14 cellular contexts compared by ENCODE assay signal in genomic region chr10:17038627-17039026, GRCh38.
A peak's percentile ranks its signal among the peaks of the same experiment; 100 is the strongest.
DNase-seq lines count a peak whose midpoint lies in the region; ATAC-seq and TF ChIP-seq lines count a peak whose summit lies in the region.
"Had no signal": no experiment of that assay in that cellular context is flagged by ENCODE, and none has a peak within 500 bp of the region (broad histone marks: within the 10 kb centered on the region; RNA-seq: fewer than 3 reads in every experiment).

No MANE protein-coding gene starts in this region.

- 4 to 5% methylated on average over 5 of the region's 5 CpGs for WGBS in GM23248 (ENCODE audit: low coverage in 1 of 2, low lambda C conversion rate in 2 of 2, missing lambda C conversion rate in 2 of 2), 2 experiments
- WGBS in lower leg skin, 2 donors = 46 to 53% methylated on average over 5 of the region's 5 CpGs

- intact Hi-C loops in lower leg skin (cut with DNase I; ENCODE audit: low total_unique reads) = no loop called here

- in situ Hi-C loops in GM23248 (cut with MboI) = no loop called here

- no peaks in the 10 kb centered on the region for H3K9me2 ChIP-seq in GM23248 (ENCODE audit: insufficient read depth)

- peak overlapping the region; percentile 63 for H2AFZ ChIP-seq in GM23248

- H3K27ac ChIP-seq in GM23248 (peak overlapping the region; percentile 77), thoracic aorta (no peak overlapping the region)

- peak; percentile 25 for ATAC-seq in thoracic aorta (ENCODE audit: insufficient number of reproducible peaks, low FRiP score, low read depth)
- no peak for ATAC-seq in GM19328 (IDR thresholded peaks at IDR 0.05; ENCODE audit: unreplicated experiment)
- no peak for ATAC-seq in HG03025 (IDR thresholded peaks at IDR 0.05; ENCODE audit: low FRiP score, unreplicated experiment)
- no peak for ATAC-seq in HG03354 (IDR thresholded peaks at IDR 0.05; ENCODE audit: poor library complexity, severe bottlenecking, unreplicated experiment)
- ATAC-seq: CD8-positive, alpha-beta T cell had no signal

- H3F3A ChIP-seq in GM23248 (ENCODE audit: insufficient read depth) = peaks cover 8% of the 10 kb centered on the region; the same call in 1 of the 2 replicates

- H3K79me2 ChIP-seq in GM23248 (ENCODE audit: insufficient read depth) = no peaks in the 10 kb centered on the region

- no peak overlapping the region for H3K27ac Mint-ChIP-seq in activated naive CD8-positive, alpha-beta T cell treated with anti-CD3 and anti-CD28 coated beads for 36 hours
- H3K27ac Mint-ChIP-seq: CD8-positive, alpha-beta T cell; mesothelial cell of epicardium had no signal

- peaks cover 2% of the 10 kb centered on the region for H3K9me3 Mint-ChIP-seq in activated naive CD8-positive, alpha-beta T cell treated with anti-CD3 and anti-CD28 coated beads for 36 hours
- H3K9me3 Mint-ChIP-seq: CD8-positive, alpha-beta T cell; mesothelial cell of epicardium had no signal

- no peaks in the 10 kb centered on the region for H3K9me3 ChIP-seq in GM23248 (ENCODE audit: low read depth)
- no peaks in the 10 kb centered on the region for H3K9me3 ChIP-seq in thoracic aorta

- H3K4me1 ChIP-seq in GM23248 (ENCODE audit: insufficient read depth) (peaks cover 7% of the 10 kb centered on the region), thoracic aorta (ENCODE audit: control insufficient read depth in 1 of 2, low read depth in 2 of 2) (peaks cover 0 to 9% of the 10 kb centered on the region in 2 donors)

- TF ChIP-seq POLR2A in lower leg skin (IDR thresholded peaks at IDR 0.05) = no peak

- H3K36me3 Mint-ChIP-seq in activated naive CD8-positive, alpha-beta T cell treated with anti-CD3 and anti-CD28 coated beads for 36 hours = peaks cover 24% of the 10 kb centered on the region
- H3K36me3 Mint-ChIP-seq: mesothelial cell of epicardium had no signal

- no peaks in the 10 kb centered on the region for H4K20me1 ChIP-seq in GM23248 (ENCODE audit: insufficient read depth)

- peaks cover 12% of the 10 kb centered on the region for H3K4me1 Mint-ChIP-seq in activated naive CD8-positive, alpha-beta T cell treated with anti-CD3 and anti-CD28 coated beads for 36 hours

- H3K4me3 ChIP-seq in GM23248 (peak overlapping the region; percentile 25; the same call in 1 of the 2 replicates), lower leg skin (ENCODE audit: low read depth, poor library complexity, severe bottlenecking) (no peak overlapping the region), thoracic aorta (no peak overlapping the region)

- no peaks in the 10 kb centered on the region for H3K36me3 ChIP-seq in GM23248 (ENCODE audit: low read depth)
- no peaks in the 10 kb centered on the region for H3K36me3 ChIP-seq in thoracic aorta

- peak; percentile 87 for DNase-seq in GM23248
- peak; percentile 78 for DNase-seq in dedifferentiated amniotic fluid mesenchymal stem cell (ENCODE audit: extremely low spot score)
- DNase-seq in lower leg skin (ENCODE audit: low spot score in 2 of 2) = peak; percentile 81 to 93
- no peak for DNase-seq in thoracic aorta (ENCODE audit: low spot score)
- DNase-seq in activated naive CD8-positive, alpha-beta T cell treated with anti-CD3 and anti-CD28 coated beads for 36 hours = no peak
- DNase-seq: activated T-cell treated with anti-CD3 and anti-CD28 coated beads, Interleukin-2, amount 50 U/mL, for 48 hours; anterior cingulate cortex; CD8-positive, alpha-beta T cell; HCEC 1CT; stimulated activated CD4-positive, alpha-beta T cell treated with anti-CD3 and anti-CD28 coated beads, Interleukin-2, amount 100 ng/mL, for 24 hours had no signal

- H3K9ac ChIP-seq in GM23248 = peak overlapping the region; percentile 64

- peak overlapping the region; percentile 52 for H3K4me2 ChIP-seq in GM23248 (ENCODE audit: unreplicated experiment)

- TF ChIP-seq CTCF in lower leg skin (IDR thresholded peaks at IDR 0.05) (no peak), thoracic aorta (IDR thresholded peaks at IDR 0.05) (no peak)

- H3K27me3 ChIP-seq in GM23248 (replicated peaks; ENCODE audit: insufficient read depth) = no peaks in the 10 kb centered on the region
- H3K27me3 ChIP-seq in thoracic aorta (replicated peaks; ENCODE audit: insufficient read depth) = no peaks in the 10 kb centered on the region

- no peaks in the 10 kb centered on the region for H3K27me3 Mint-ChIP-seq in activated naive CD8-positive, alpha-beta T cell treated with anti-CD3 and anti-CD28 coated beads for 36 hours

- no peak overlapping the region for H3K4me3 Mint-ChIP-seq in activated naive CD8-positive, alpha-beta T cell treated with anti-CD3 and anti-CD28 coated beads for 36 hours
- H3K4me3 Mint-ChIP-seq: CD8-positive, alpha-beta T cell; mesothelial cell of epicardium had no signal

Comparison
In these comparisons a context has a peak if more than half of its experiments do, and no peak if none do; other contexts are left out.
1. DNase-seq: peak in GM23248 (single experiment), dedifferentiated amniotic fluid mesenchymal stem cell (single experiment) and lower leg skin (2 of 2); none in thoracic aorta (single experiment) and activated naive CD8-positive, alpha-beta T cell treated with anti-CD3 and anti-CD28 coated beads for 36 hours (single experiment).